23 cellular contexts compared by ENCODE assay signal in genomic region chr4:55132775-55133174, GRCh38. TPM values are rescaled to one million over a fixed set of nuclear protein-coding genes. Genes with fewer than 3 reads are reported as not detected.
"Had no signal": no experiment of that assay in that cellular context is flagged by ENCODE, and none has a peak within 500 bp of the region (broad histone marks: within the 10 kb centered on the region; RNA-seq: fewer than 3 reads in every experiment).

No MANE protein-coding gene starts in this region.

- H3K4me1 Mint-ChIP-seq: activated T-helper 17 cell treated with anti-CD3 and anti-CD28 coated beads, Interleukin-2, amount 50 U/mL, for 72 hours; central memory CD8-positive, alpha-beta T cell; stimulated activated effector memory CD8-positive, alpha-beta T cell treated with anti-CD3 and anti-CD28 coated beads, Interleukin-12 subunit alpha, Interleukin-12 subunit beta, amount 100 ng/mL, for 72 hours; stimulated activated naive CD8-positive, alpha-beta T cell treated with anti-CD3 and anti-CD28 coated beads, Interleukin-15, amount 100 ng/mL, for 72 hours had no signal

- H3K36me3 ChIP-seq: adrenal gland, esophagus squamous epithelium, gastroesophageal sphincter, right lobe of liver, tibial nerve had no signal

- H3K27ac Mint-ChIP-seq: activated naive CD8-positive, alpha-beta T cell; activated T-helper 17 cell treated with anti-CD3 and anti-CD28 coated beads, Interleukin-2, amount 50 U/mL, for 72 hours; nephron progenitor cell; stimulated activated effector memory CD8-positive, alpha-beta T cell treated with anti-CD3 and anti-CD28 coated beads, Interleukin-12 subunit alpha, Interleukin-12 subunit beta, amount 100 ng/mL, for 72 hours; stimulated activated naive CD8-positive, alpha-beta T cell treated with anti-CD3 and anti-CD28 coated beads, Interleukin-15, amount 100 ng/mL, for 72 hours had no signal

- H3K27me3 ChIP-seq: adrenal gland, gastroesophageal sphincter, right lobe of liver, tibial nerve had no signal

- H3K4me3 ChIP-seq: adrenal gland, esophagus squamous epithelium, gastroesophageal sphincter, mucosa of descending colon, right lobe of liver, skin epidermis, tibial nerve had no signal

- H3K36me3 Mint-ChIP-seq: activated naive CD8-positive, alpha-beta T cell; stimulated activated effector memory CD8-positive, alpha-beta T cell treated with anti-CD3 and anti-CD28 coated beads, Interleukin-12 subunit alpha, Interleukin-12 subunit beta, amount 100 ng/mL, for 72 hours had no signal

- DNase-seq: activated naive CD4-positive, alpha-beta T cell; activated T-cell treated with anti-CD3 and anti-CD28 coated beads, Interleukin-2, amount 50 U/mL, for 1 hour; adrenal gland; esophagus squamous epithelium; head of caudate nucleus; hypothalamus; left cardiac atrium; mucosa of descending colon; nephron progenitor cell; occipital lobe; posterior cingulate gyrus; right lobe of liver; stimulated activated CD4-positive, alpha-beta T cell treated with anti-CD3 and anti-CD28 coated beads, Interleukin-2, amount 100 ng/mL, for 24 hours; stimulated activated naive CD8-positive, alpha-beta T cell treated with anti-CD3 and anti-CD28 coated beads, Interleukin-15, amount 100 ng/mL, for 72 hours; T-helper 9 cell had no signal

- H3K9me3 Mint-ChIP-seq: activated T-helper 17 cell treated with anti-CD3 and anti-CD28 coated beads, Interleukin-2, amount 50 U/mL, for 72 hours; central memory CD8-positive, alpha-beta T cell; stimulated activated effector memory CD8-positive, alpha-beta T cell treated with anti-CD3 and anti-CD28 coated beads, Interleukin-12 subunit alpha, Interleukin-12 subunit beta, amount 100 ng/mL, for 72 hours had no signal

- H3K4me3 Mint-ChIP-seq: activated naive CD8-positive, alpha-beta T cell; activated T-helper 17 cell treated with anti-CD3 and anti-CD28 coated beads, Interleukin-2, amount 50 U/mL, for 72 hours; central memory CD8-positive, alpha-beta T cell; nephron progenitor cell; stimulated activated effector memory CD8-positive, alpha-beta T cell treated with anti-CD3 and anti-CD28 coated beads, Interleukin-12 subunit alpha, Interleukin-12 subunit beta, amount 100 ng/mL, for 72 hours; stimulated activated naive CD8-positive, alpha-beta T cell treated with anti-CD3 and anti-CD28 coated beads, Interleukin-15, amount 100 ng/mL, for 72 hours had no signal

RNA-seq across cellular contexts. Expression of gene KDR, which starts 7.4 kb away (rescaled TPM):
- total RNA-seq: activated T-helper 17 cell treated with anti-CD3 and anti-CD28 coated beads, Interleukin-2, amount 50 U/mL, for 72 hours; T-helper 1 cell treated with Interleukin-12 subunit alpha and Interleukin-12 subunit beta and Interleukin-4 antibody, amounts not matched to agents 30 ng/mL and 1 ng/mL, for 36 hours had no signal
